In the genomic region with DNA sequence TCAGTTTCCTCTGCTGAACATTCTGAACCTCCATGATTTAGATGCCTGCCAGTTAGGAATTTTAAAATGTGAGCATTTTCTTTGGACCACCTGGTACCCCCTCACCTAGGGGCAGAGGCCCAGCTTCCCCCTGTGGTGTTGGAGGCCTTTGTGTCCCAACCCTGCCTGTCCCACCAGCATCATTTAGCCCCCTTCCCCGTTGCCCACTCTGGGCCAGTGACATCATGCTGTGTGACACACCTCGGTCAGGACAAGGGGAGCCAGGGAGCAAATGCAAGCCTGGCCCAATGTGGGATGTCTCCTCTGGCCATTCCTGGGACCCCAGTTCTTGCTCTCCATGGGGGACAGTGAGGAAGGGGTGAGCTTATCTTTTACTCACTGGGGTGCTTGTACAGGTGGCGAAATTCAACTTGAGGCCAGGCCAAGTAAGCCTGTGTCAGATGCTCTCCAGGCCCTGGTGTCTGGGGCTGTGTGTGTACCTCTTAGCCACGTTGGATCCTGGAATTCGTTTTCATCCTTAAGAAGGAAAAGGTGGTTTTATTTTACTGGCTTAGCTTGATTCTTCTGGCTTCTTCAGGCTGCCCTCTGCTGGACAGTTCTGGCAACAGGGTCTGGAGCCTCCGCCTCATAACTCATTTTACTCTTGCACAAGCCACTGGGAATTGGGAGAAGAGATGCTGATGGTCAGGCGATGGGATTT, we compare ENCODE assay signal across 8 cellular contexts. TPM values are rescaled to one million over a fixed set of nuclear protein-coding genes. Genes with fewer than 3 reads are reported as not detected.
DNase-seq lines count a peak whose midpoint lies in the region; ATAC-seq and TF ChIP-seq lines count a peak whose summit lies in the region.

No MANE protein-coding gene starts in this region.

- no peak overlapping the region for H3K27ac ChIP-seq in adrenal gland
- no peak overlapping the region for H3K27ac ChIP-seq in right atrium auricular region

- TF ChIP-seq CTCF in GM12873 (IDR thresholded peaks at IDR 0.05; ENCODE audit: insufficient read depth, low read depth, low read length, missing control alignments) (peak; percentile 85), adrenal gland (IDR thresholded peaks at IDR 0.05) (peak; percentile 67 to 81 (median 76)), right atrium auricular region (IDR thresholded peaks at IDR 0.05) (peak; percentile 71 to 87)

- no peaks in the 10 kb centered on the region for H3K27me3 ChIP-seq in adrenal gland
- no peaks in the 10 kb centered on the region for H3K27me3 ChIP-seq in right atrium auricular region

- H3K9me3 ChIP-seq in adrenal gland (replicated peaks in 1 of 3) (no peaks in the 10 kb centered on the region), right atrium auricular region (no peaks in the 10 kb centered on the region)

- H3K4me3 ChIP-seq in adrenal gland (no peak overlapping the region), right atrium auricular region (no peak overlapping the region), skeletal muscle cell (ENCODE audit: low read depth, low read length) (no peak overlapping the region)

- H3K36me3 ChIP-seq in adrenal gland (replicated peaks in 1 of 2) (peaks cover 0 to 23% of the 10 kb centered on the region in 2 donors), right atrium auricular region (no peaks in the 10 kb centered on the region)

- TF ChIP-seq POLR2A in adrenal gland (IDR thresholded peaks at IDR 0.05): no peak

- peaks cover 6% of the 10 kb centered on the region in 2 donors for H3K4me1 ChIP-seq in adrenal gland (replicated peaks in 1 of 2)
- peaks cover 0 to 5% of the 10 kb centered on the region in 2 donors for H3K4me1 ChIP-seq in right atrium auricular region

- intact Hi-C loops in adrenal gland (cut with DNase I): no loop called here

- 30 to 42% (median 41%) methylated on average over 5 to 7 of the region's 7 CpGs for WGBS in adrenal gland, 4 donors

- no peak for ATAC-seq in GM21390 (IDR thresholded peaks at IDR 0.05; ENCODE audit: unreplicated experiment)
- ATAC-seq in HG03469 (IDR thresholded peaks at IDR 0.05; ENCODE audit: unreplicated experiment): no peak

- peak; percentile 73 for DNase-seq in AG08396 (ENCODE audit: low spot score)
- DNase-seq in NCI-H2227 treated with DMSO at 0.1 percent for 48 hours (lab: John Stamatoyannopoulos, UW): peak; percentile 3
- peak; percentile 75 to 94 (median 81) for DNase-seq in adrenal gland
- peak; percentile 91 for DNase-seq in right atrium auricular region (ENCODE audit: low spot score)
- DNase-seq in skeletal muscle cell (ENCODE audit: low read depth): peak; percentile 32

RNA-seq across cellular contexts. Expression of gene MYZAP, which starts 49.7 kb away (rescaled TPM):
- total RNA-seq in adrenal gland (100 to 1,000 TPM in 2 of 8 donors, 10 to 100 TPM in 6; 46.2 to 176 (median 76.5) TPM), right atrium auricular region (100 to 1,000 TPM; 305 to 491 TPM)
- 100 to 1,000 TPM in 1 of 3 donors, 10 to 100 TPM in 2; 21.4 to 125 (median 24.8) TPM for polyA plus RNA-seq in adrenal gland

Comparison
In these comparisons a context has a peak if more than half of its experiments do, and no peak if none do; other contexts are left out.
1. DNase-seq: peak in every context shown above with its lines; median percentile 91 in right atrium auricular region; 81 in adrenal gland; 73 in AG08396; 32 in skeletal muscle cell; 3 in NCI-H2227 treated with DMSO at 0.1 percent for 48 hours.